ENCODE assay signal across 21 cellular contexts in genomic region chr2:7084601-7085000, GRCh38.
"Had no signal": no experiment of that assay in that cellular context is flagged by ENCODE, and none has a peak within 500 bp of the region (broad histone marks: within the 10 kb centered on the region; RNA-seq: fewer than 3 reads in every experiment).

No MANE protein-coding gene starts in this region.

- H3K9ac ChIP-seq: parathyroid adenoma had no signal

- H3K4me3 ChIP-seq: colonic mucosa, heart left ventricle, psoas muscle, right lobe of liver, spleen, stomach, thoracic aorta had no signal

- H3K36me3 ChIP-seq: colonic mucosa, heart left ventricle, right lobe of liver, stomach, thoracic aorta had no signal

- H3K79me2 ChIP-seq: parathyroid adenoma had no signal

- H3K27ac ChIP-seq: colonic mucosa, foreskin keratinocyte, heart left ventricle, parathyroid adenoma, psoas muscle, right lobe of liver, spleen, stomach had no signal

- H2AFZ ChIP-seq: parathyroid adenoma had no signal

- DNase-seq: cerebellar nuclear complex; colonic mucosa; effector CD4-positive, alpha-beta T cell; heart left ventricle; hippocampal formation; kidney glomerular epithelial cell; naive B cell; occipital lobe; psoas muscle; retina; right lobe of liver; spleen; stimulated activated CD4-positive, alpha-beta T cell treated with anti-CD3 and anti-CD28 coated beads, Interleukin-2, amount 100 ng/mL, for 24 hours; stimulated activated CD4-positive, alpha-beta T cell treated with anti-CD3 and anti-CD28 coated beads, Interleukin-4, amount 100 ng/mL, for 4 hours; stimulated activated naive B cell treated with anti-CD40 and anti-IgM and Interleukin-4, amounts not matched to agents 10 μg/mL and 1 μg/mL and 100 μg/mL, for 72 hours; stomach; substantia nigra had no signal

- H3K9me3 ChIP-seq: colonic mucosa, psoas muscle, right lobe of liver had no signal

- H3K4me1 ChIP-seq: colonic mucosa, heart left ventricle, parathyroid adenoma, psoas muscle, right lobe of liver, spleen, stomach had no signal

- H3K27me3 ChIP-seq: colonic mucosa, heart left ventricle, right lobe of liver, spleen, stomach had no signal

- ATAC-seq: psoas muscle; stimulated activated naive B cell treated with anti-CD40 and anti-IgM and Interleukin-4, amounts not matched to agents 10 μg/mL and 1 μg/mL and 100 μg/mL, for 72 hours had no signal

- FAIRE-seq: islet of Langerhans had no signal
